ENCODE assay signal across 25 cellular contexts in genomic region chr3:123141276-123141675, GRCh38.
"Had no signal": no experiment of that assay in that cellular context is flagged by ENCODE, and none has a peak within 500 bp of the region (broad histone marks: within the 10 kb centered on the region; RNA-seq: fewer than 3 reads in every experiment).

No MANE protein-coding gene starts in this region.

- H3K36me3 ChIP-seq: colonic mucosa had no signal

- H3K9me3 ChIP-seq: colonic mucosa, esophagus squamous epithelium, gastroesophageal sphincter had no signal

- H3K4me3 ChIP-seq: colonic mucosa, esophagus squamous epithelium, gastroesophageal sphincter had no signal

- H3K4me3 Mint-ChIP-seq: activated CD4-positive, alpha-beta T cell treated with anti-CD3 and anti-CD28 coated beads for 36 hours; activated CD4-positive, alpha-beta T cell treated with anti-CD3 and anti-CD28 coated beads, Interleukin-2, amount 10 ng/mL, durations not matched to agents 24 days and 14 days; activated CD8-positive, alpha-beta T cell treated with anti-CD3 and anti-CD28 coated beads for 36 hours; activated naive CD8-positive, alpha-beta T cell; activated T-cell treated with anti-CD3 and anti-CD28 coated beads, Interleukin-2, amount 50 U/mL, for 4 hours; activated T-helper 17 cell treated with anti-CD3 and anti-CD28 coated beads, Interleukin-2, amount 50 U/mL, for 72 hours had no signal

- ATAC-seq: activated CD4-positive, alpha-beta T cell treated with anti-CD3 and anti-CD28 coated beads for 36 hours; activated CD8-positive, alpha-beta T cell treated with anti-CD3 and anti-CD28 coated beads for 36 hours; activated T-cell treated with anti-CD3 and anti-CD28 coated beads, Interleukin-2, amount 50 U/mL, for 4 hours; activated T-helper 17 cell treated with anti-CD3 and anti-CD28 coated beads, Interleukin-2, amount 50 U/mL, for 72 hours; gastroesophageal sphincter had no signal

- H3K27me3 Mint-ChIP-seq: activated CD4-positive, alpha-beta T cell treated with anti-CD3 and anti-CD28 coated beads for 36 hours; activated CD4-positive, alpha-beta T cell treated with anti-CD3 and anti-CD28 coated beads, Interleukin-2, amount 10 ng/mL, durations not matched to agents 24 days and 14 days; activated CD8-positive, alpha-beta T cell treated with anti-CD3 and anti-CD28 coated beads for 36 hours; activated naive CD8-positive, alpha-beta T cell; activated T-helper 17 cell treated with anti-CD3 and anti-CD28 coated beads, Interleukin-2, amount 50 U/mL, for 72 hours had no signal

- H3K9me3 Mint-ChIP-seq: activated CD4-positive, alpha-beta T cell treated with anti-CD3 and anti-CD28 coated beads, Interleukin-2, amount 10 ng/mL, durations not matched to agents 24 days and 14 days; activated CD8-positive, alpha-beta T cell treated with anti-CD3 and anti-CD28 coated beads for 36 hours; activated T-cell treated with anti-CD3 and anti-CD28 coated beads, Interleukin-2, amount 50 U/mL, for 4 hours; activated T-helper 17 cell treated with anti-CD3 and anti-CD28 coated beads, Interleukin-2, amount 50 U/mL, for 72 hours had no signal

- DNase-seq: activated CD4-positive, alpha-beta T cell treated with anti-CD3 and anti-CD28 coated beads for 36 hours; activated CD4-positive, alpha-beta T cell treated with anti-CD3 and anti-CD28 coated beads, Interleukin-2, amount 10 ng/mL, durations not matched to agents 24 days and 14 days; activated CD4-positive, alpha-beta T cell treated with anti-CD3 and anti-CD28 coated beads, Interleukin-2, amount 50 U/mL, for 4 hours; activated CD4-positive, CD25-positive, alpha-beta regulatory T cell; activated CD4-positive, CD25-positive, alpha-beta regulatory T cell treated with anti-CD3 and anti-CD28 coated beads, Interleukin-2, amount 50 U/mL, for 72 hours; activated CD8-positive, alpha-beta memory T cell treated with anti-CD3 and anti-CD28 coated beads for 24 hours; activated CD8-positive, alpha-beta T cell treated with anti-CD3 and anti-CD28 coated beads for 36 hours; activated effector memory CD4-positive, alpha-beta T cell treated with Interleukin-2 at 50 U/mL for 16 hours; activated gamma-delta T cell treated with Interleukin-2 at 50 U/mL for 16 hours; activated naive CD4-positive, alpha-beta T cell treated with anti-CD3 and anti-CD28 coated beads, Interleukin-2, amount 50 U/mL, for 16 hours; activated naive CD4-positive, alpha-beta T cell treated with Interleukin-2 at 50 U/mL for 16 hours; activated T-cell treated with anti-CD3 and anti-CD28 coated beads, Interleukin-2, amount 50 U/mL, for 4 hours; amniotic stem cell; anterior cingulate cortex; brain microvascular endothelial cell; colonic mucosa; effector CD8-positive, alpha-beta T cell; esophagus squamous epithelium; foreskin melanocyte; head of caudate nucleus; T-helper 2 cell had no signal

- H3K27ac Mint-ChIP-seq: activated CD4-positive, alpha-beta T cell treated with anti-CD3 and anti-CD28 coated beads for 36 hours; activated CD4-positive, alpha-beta T cell treated with anti-CD3 and anti-CD28 coated beads, Interleukin-2, amount 10 ng/mL, durations not matched to agents 24 days and 14 days; activated CD8-positive, alpha-beta T cell treated with anti-CD3 and anti-CD28 coated beads for 36 hours; activated naive CD8-positive, alpha-beta T cell had no signal

- H3K27me3 ChIP-seq: brain microvascular endothelial cell, colonic mucosa, esophagus squamous epithelium, gastroesophageal sphincter had no signal

- H3K27ac ChIP-seq: brain microvascular endothelial cell, colonic mucosa, epithelial cell of prostate, esophagus squamous epithelium, gastroesophageal sphincter had no signal

- H3K4me1 ChIP-seq: colonic mucosa, esophagus squamous epithelium, gastroesophageal sphincter had no signal

- H3K4me1 Mint-ChIP-seq: activated CD4-positive, alpha-beta T cell treated with anti-CD3 and anti-CD28 coated beads for 36 hours; activated CD4-positive, alpha-beta T cell treated with anti-CD3 and anti-CD28 coated beads, Interleukin-2, amount 10 ng/mL, durations not matched to agents 24 days and 14 days; activated T-helper 17 cell treated with anti-CD3 and anti-CD28 coated beads, Interleukin-2, amount 50 U/mL, for 72 hours had no signal
